In the genomic region with DNA sequence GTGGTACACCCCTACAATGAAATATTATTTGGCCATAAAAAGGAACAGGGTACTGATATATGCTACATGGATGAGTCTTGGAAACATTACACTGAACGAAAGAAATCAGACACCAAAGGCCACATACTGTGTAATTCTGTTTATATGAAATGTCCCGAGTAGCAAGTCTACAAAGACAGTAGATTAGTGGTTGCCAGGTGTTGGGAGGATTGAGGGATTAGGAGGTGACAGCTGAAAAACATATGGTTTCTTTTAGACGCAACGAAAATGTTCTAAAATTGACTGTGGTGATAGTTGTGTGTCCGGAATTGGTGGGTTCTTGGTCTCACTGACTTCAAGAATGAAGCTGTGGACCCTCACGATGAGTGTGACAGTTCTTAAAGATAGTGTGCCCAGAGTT, we compare ENCODE assay signal across 25 cellular contexts. TPM values are rescaled to one million over a fixed set of nuclear protein-coding genes. Genes with fewer than 3 reads are reported as not detected.
"Had no signal": no experiment of that assay in that cellular context is flagged by ENCODE, and none has a peak within 500 bp of the region (broad histone marks: within the 10 kb centered on the region; RNA-seq: fewer than 3 reads in every experiment).

No MANE protein-coding gene starts in this region.

- ATAC-seq: activated CD4-positive, alpha-beta T cell treated with anti-CD3 and anti-CD28 coated beads for 36 hours; activated CD8-positive, alpha-beta memory T cell treated with anti-CD3 and anti-CD28 coated beads, Interleukin-2, amount 10 ng/mL, durations not matched to agents 7 days and 5 days; activated CD8-positive, alpha-beta T cell treated with anti-CD3 and anti-CD28 coated beads, Interleukin-2, amount 10 ng/mL, durations not matched to agents 7 days and 5 days; T-helper 17 cell had no signal

- DNase-seq: activated CD4-positive, alpha-beta memory T cell treated with anti-CD3 and anti-CD28 coated beads for 36 hours; activated CD4-positive, alpha-beta T cell treated with anti-CD3 and anti-CD28 coated beads for 36 hours; activated CD4-positive, alpha-beta T cell treated with anti-CD3 and anti-CD28 coated beads, Interleukin-2, amount 10 ng/mL, durations not matched to agents 24 days and 14 days; activated CD4-positive, CD25-positive, alpha-beta regulatory T cell; activated CD4-positive, CD25-positive, alpha-beta regulatory T cell treated with anti-CD3 and anti-CD28 coated beads, Interleukin-2, amount 50 U/mL, for 72 hours; activated CD8-positive, alpha-beta memory T cell treated with anti-CD3 and anti-CD28 coated beads, Interleukin-2, amount 10 ng/mL, durations not matched to agents 7 days and 5 days; activated CD8-positive, alpha-beta memory T cell treated with anti-CD3 and anti-CD28 coated beads, Interleukin-2, amount 50 U/mL, for 4 hours; activated CD8-positive, alpha-beta T cell treated with anti-CD3 and anti-CD28 coated beads, Interleukin-2, amount 10 ng/mL, durations not matched to agents 7 days and 5 days; activated effector memory CD4-positive, alpha-beta T cell treated with anti-CD3 and anti-CD28 coated beads, Interleukin-2, amount 50 U/mL, for 16 hours; activated naive CD4-positive, alpha-beta T cell treated with anti-CD3 and anti-CD28 coated beads for 36 hours; activated naive CD8-positive, alpha-beta T cell treated with anti-CD3 and anti-CD28 coated beads for 36 hours; activated T-cell treated with anti-CD3 and anti-CD28 coated beads, Interleukin-2, amount 50 U/mL, for 1 hour; activated T-cell treated with anti-CD3 and anti-CD28 coated beads, Interleukin-2, amount 50 U/mL, for 48 hours; central memory CD4-positive, alpha-beta T cell; cerebellar nuclear complex; colonic mucosa; effector CD8-positive, alpha-beta T cell; foreskin fibroblast; head of caudate nucleus; T-helper 17 cell; T1000 had no signal

- H3K4me1 ChIP-seq: ascending aorta, breast epithelium, colonic mucosa had no signal

- H3K27ac ChIP-seq: ascending aorta, breast epithelium, cardiac muscle cell, colonic mucosa, epithelial cell of prostate had no signal

- H3K9me3 ChIP-seq: colonic mucosa had no signal

- H3K36me3 ChIP-seq: breast epithelium, cardiac muscle cell, colonic mucosa had no signal

- H3K4me3 ChIP-seq: ascending aorta, breast epithelium, cardiac muscle cell, colonic mucosa had no signal

- H3K27me3 ChIP-seq: ascending aorta, breast epithelium, cardiac muscle cell, colonic mucosa had no signal

RNA-seq across cellular contexts. Expression of a gene that starts 35.1 kb away (rescaled TPM):
- total RNA-seq: activated CD4-positive, alpha-beta T cell treated with anti-CD3 and anti-CD28 coated beads, Interleukin-2, amount 10 ng/mL, durations not matched to agents 24 days and 14 days; ascending aorta had no signal

RNA-seq across cellular contexts. Expression of a gene that starts 35.1 kb away (rescaled TPM):
- total RNA-seq: ascending aorta had no signal
